In the genomic region with DNA sequence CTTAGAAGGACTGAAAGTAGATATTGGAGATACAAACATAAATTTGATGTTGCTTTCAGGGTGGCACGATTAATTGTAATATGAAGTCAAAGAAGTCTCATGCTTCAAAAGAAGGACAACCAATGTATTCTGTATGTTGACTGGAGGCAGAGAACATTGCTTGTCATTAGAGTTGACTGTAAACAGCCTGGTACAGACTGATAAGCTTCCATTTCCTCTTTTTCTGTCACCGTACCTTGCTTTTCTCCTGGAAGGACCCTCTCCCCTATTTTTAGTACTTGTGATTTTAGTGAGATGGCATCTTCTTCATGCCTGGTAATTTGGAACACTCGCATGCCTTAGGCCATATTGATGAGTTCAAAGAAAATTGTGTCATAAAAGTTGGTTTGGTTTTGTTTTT, we compare ENCODE assay signal across 32 cellular contexts.
"Had no signal": no experiment of that assay in that cellular context is flagged by ENCODE, and none has a peak within 500 bp of the region (broad histone marks: within the 10 kb centered on the region; RNA-seq: fewer than 3 reads in every experiment).

No MANE protein-coding gene starts in this region.

- H3K36me3 ChIP-seq: adrenal gland, esophagus muscularis mucosa, gastrocnemius medialis, heart left ventricle, WERI-Rb-1 had no signal

- H3K27ac ChIP-seq: adrenal gland, body of pancreas, esophagus muscularis mucosa, foreskin keratinocyte, gastrocnemius medialis, heart left ventricle, WERI-Rb-1 had no signal

- H3K4me1 ChIP-seq: adrenal gland, body of pancreas, esophagus muscularis mucosa, foreskin keratinocyte, gastrocnemius medialis, heart left ventricle had no signal

- H3K27me3 ChIP-seq: adrenal gland, body of pancreas, esophagus muscularis mucosa, foreskin keratinocyte, gastrocnemius medialis, heart left ventricle had no signal

- FAIRE-seq: colon, TTC549 had no signal

- H3K36me3 Mint-ChIP-seq: activated naive CD4-positive, alpha-beta T cell treated with anti-CD3 and anti-CD28 coated beads, Interleukin-2, amount 50 U/mL, for 24 hours; activated naive CD8-positive, alpha-beta T cell treated with anti-CD3 and anti-CD28 coated beads for 36 hours had no signal

- H3K4me1 Mint-ChIP-seq: activated B cell treated with CpG ODN at 0.5 μM for 24 hours; activated naive CD4-positive, alpha-beta T cell treated with anti-CD3 and anti-CD28 coated beads, Interleukin-2, amount 50 U/mL, for 24 hours; activated naive CD8-positive, alpha-beta T cell treated with anti-CD3 and anti-CD28 coated beads for 36 hours; activated naive CD8-positive, alpha-beta T cell treated with anti-CD3 and anti-CD28 coated beads, Interleukin-2, amount 50 U/mL, for 24 hours; activated T-helper 17 cell treated with anti-CD3 and anti-CD28 coated beads, Interleukin-2, amount 50 U/mL, for 72 hours had no signal

- H3K4me3 Mint-ChIP-seq: activated B cell treated with CpG ODN at 0.5 μM for 24 hours; activated CD8-positive, alpha-beta T cell treated with anti-CD3 and anti-CD28 coated beads for 36 hours; activated naive CD4-positive, alpha-beta T cell treated with anti-CD3 and anti-CD28 coated beads for 36 hours; activated naive CD4-positive, alpha-beta T cell treated with anti-CD3 and anti-CD28 coated beads, Interleukin-2, amount 50 U/mL, for 24 hours; activated naive CD8-positive, alpha-beta T cell treated with anti-CD3 and anti-CD28 coated beads for 36 hours; activated naive CD8-positive, alpha-beta T cell treated with anti-CD3 and anti-CD28 coated beads, Interleukin-2, amount 50 U/mL, for 24 hours; activated T-cell treated with anti-CD3 and anti-CD28 coated beads, Interleukin-2, amount 50 U/mL, for 4 hours; activated T-helper 17 cell treated with anti-CD3 and anti-CD28 coated beads, Interleukin-2, amount 50 U/mL, for 72 hours; effector memory CD8-positive, alpha-beta T cell had no signal

- H3K9me3 Mint-ChIP-seq: activated B cell treated with CpG ODN at 0.5 μM for 24 hours; activated CD8-positive, alpha-beta T cell treated with anti-CD3 and anti-CD28 coated beads for 36 hours had no signal

- H3K9me3 ChIP-seq: adrenal gland, body of pancreas, esophagus muscularis mucosa, gastrocnemius medialis, heart left ventricle had no signal

- H3K27ac Mint-ChIP-seq: activated B cell treated with CpG ODN at 0.5 μM for 24 hours; activated CD8-positive, alpha-beta T cell treated with anti-CD3 and anti-CD28 coated beads for 36 hours; activated naive CD4-positive, alpha-beta T cell treated with anti-CD3 and anti-CD28 coated beads for 36 hours; activated naive CD4-positive, alpha-beta T cell treated with anti-CD3 and anti-CD28 coated beads, Interleukin-2, amount 50 U/mL, for 24 hours; activated naive CD8-positive, alpha-beta T cell treated with anti-CD3 and anti-CD28 coated beads for 36 hours; activated naive CD8-positive, alpha-beta T cell treated with anti-CD3 and anti-CD28 coated beads, Interleukin-2, amount 50 U/mL, for 24 hours; activated T-helper 17 cell treated with anti-CD3 and anti-CD28 coated beads, Interleukin-2, amount 50 U/mL, for 72 hours; effector memory CD8-positive, alpha-beta T cell had no signal

- H3K27me3 Mint-ChIP-seq: activated B cell treated with CpG ODN at 0.5 μM for 24 hours; activated CD8-positive, alpha-beta T cell treated with anti-CD3 and anti-CD28 coated beads for 36 hours; activated naive CD4-positive, alpha-beta T cell treated with anti-CD3 and anti-CD28 coated beads, Interleukin-2, amount 50 U/mL, for 24 hours; activated naive CD8-positive, alpha-beta T cell treated with anti-CD3 and anti-CD28 coated beads for 36 hours; activated naive CD8-positive, alpha-beta T cell treated with anti-CD3 and anti-CD28 coated beads, Interleukin-2, amount 50 U/mL, for 24 hours; activated T-helper 17 cell treated with anti-CD3 and anti-CD28 coated beads, Interleukin-2, amount 50 U/mL, for 72 hours; effector memory CD8-positive, alpha-beta T cell had no signal

- DNase-seq: activated B cell treated with CpG ODN at 0.5 μM for 24 hours; activated CD4-positive, alpha-beta T cell treated with anti-CD3 and anti-CD28 coated beads for 48 hours; activated CD4-positive, alpha-beta T cell treated with anti-CD3 and anti-CD28 coated beads, Interleukin-2, amount 50 U/mL, for 1 hour; activated CD4-positive, alpha-beta T cell treated with anti-CD3 and anti-CD28 coated beads, Interleukin-2, amount 50 U/mL, for 48 hours; activated CD8-positive, alpha-beta memory T cell treated with anti-CD3 and anti-CD28 coated beads for 24 hours; activated CD8-positive, alpha-beta T cell treated with anti-CD3 and anti-CD28 coated beads for 36 hours; activated effector memory CD4-positive, alpha-beta T cell treated with anti-CD3 and anti-CD28 coated beads, Interleukin-2, amount 50 U/mL, for 16 hours; activated naive CD4-positive, alpha-beta T cell treated with anti-CD3 and anti-CD28 coated beads for 36 hours; activated naive CD8-positive, alpha-beta T cell treated with anti-CD3 and anti-CD28 coated beads for 36 hours; activated naive CD8-positive, alpha-beta T cell treated with anti-CD3 and anti-CD28 coated beads, Interleukin-2, amount 50 U/mL, for 24 hours; activated T-cell treated with anti-CD3 and anti-CD28 coated beads, Interleukin-2, amount 50 U/mL, for 4 hours; adrenal gland; amygdala; aorta; body of pancreas; caudate nucleus; cortex of kidney; dermis blood vessel endothelial cell; effector CD4-positive, alpha-beta T cell; effector memory CD8-positive, alpha-beta T cell; erythroblast; foreskin keratinocyte; gastrocnemius medialis; glutamatergic neuron; heart left ventricle; T-helper 2 cell; WERI-Rb-1 had no signal

- H3K4me3 ChIP-seq: adrenal gland, body of pancreas, esophagus muscularis mucosa, gastrocnemius medialis, heart left ventricle had no signal
